In the genomic region with DNA sequence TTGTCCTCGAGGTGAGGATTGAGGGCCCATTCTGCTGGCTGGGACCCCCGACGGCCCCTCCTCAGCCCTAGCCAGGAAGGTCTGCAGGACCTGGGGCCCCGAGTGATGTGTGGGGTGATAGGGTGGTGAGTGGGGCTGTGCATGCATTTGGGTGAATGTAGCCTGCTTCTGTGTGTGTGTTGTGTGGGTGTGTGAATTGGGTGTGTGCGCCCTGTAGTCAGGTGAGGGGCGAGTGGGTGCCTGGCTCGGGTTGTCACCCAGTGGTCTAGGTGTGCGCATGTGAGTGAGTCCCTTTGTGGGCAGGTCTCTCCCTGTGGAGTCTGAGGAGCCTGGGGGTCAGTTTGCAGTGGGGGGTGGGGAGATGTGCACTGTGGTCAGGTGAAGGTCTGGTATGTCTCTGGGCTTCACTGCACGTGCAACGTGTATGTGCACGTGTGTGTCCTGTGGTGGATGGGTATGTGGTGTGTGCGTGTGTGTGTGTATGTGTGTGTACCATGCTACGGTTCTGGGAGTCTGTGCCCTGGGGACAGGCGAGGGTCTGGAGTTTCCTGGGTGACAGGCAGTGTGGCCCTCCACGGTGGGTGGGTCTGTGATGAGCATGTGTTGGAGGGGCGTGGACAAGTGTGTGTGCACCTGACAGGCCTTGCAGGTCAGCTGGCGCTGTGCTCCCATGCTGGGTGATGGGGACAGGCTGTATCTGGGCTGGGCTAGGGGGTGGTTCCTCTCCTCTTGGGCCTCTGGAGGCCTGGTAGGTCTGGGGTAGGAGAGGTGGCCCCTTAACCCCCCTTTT, we compare ENCODE assay signal across 1 cellular context.
TF ChIP-seq lines count a peak whose summit lies in the region.

No MANE protein-coding gene starts in this region.

TF ChIP-seq in HCT116, 20 proteins besides CTCF, POLR2A, EP300 and RAD21:
- TF ChIP-seq, protein P1, sequence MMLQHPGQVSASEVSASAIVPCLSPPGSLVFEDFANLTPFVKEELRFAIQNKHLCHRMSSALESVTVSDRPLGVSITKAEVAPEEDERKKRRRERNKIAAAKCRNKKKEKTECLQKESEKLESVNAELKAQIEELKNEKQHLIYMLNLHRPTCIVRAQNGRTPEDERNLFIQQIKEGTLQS (IDR thresholded peaks at IDR 0.05), result no peak
- TF ChIP-seq CBX3 (IDR thresholded peaks at IDR 0.05; ENCODE audit: low read depth) (no peak), ZNF274 (IDR thresholded peaks at IDR 0.05; ENCODE audit: low read depth, low read length) (no peak), YY1 (IDR thresholded peaks at IDR 0.05; ENCODE audit: extremely low read depth, insufficient replicate concordance, low read depth, low read length) (no peak), EZH2 (IDR thresholded peaks at IDR 0.05) (no peak)
- TF ChIP-seq, protein P2, sequence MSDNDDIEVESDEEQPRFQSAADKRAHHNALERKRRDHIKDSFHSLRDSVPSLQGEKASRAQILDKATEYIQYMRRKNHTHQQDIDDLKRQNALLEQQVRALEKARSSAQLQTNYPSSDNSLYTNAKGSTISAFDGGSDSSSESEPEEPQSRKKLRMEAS (IDR thresholded peaks at IDR 0.05), result no peak
- TF ChIP-seq, protein P3, sequence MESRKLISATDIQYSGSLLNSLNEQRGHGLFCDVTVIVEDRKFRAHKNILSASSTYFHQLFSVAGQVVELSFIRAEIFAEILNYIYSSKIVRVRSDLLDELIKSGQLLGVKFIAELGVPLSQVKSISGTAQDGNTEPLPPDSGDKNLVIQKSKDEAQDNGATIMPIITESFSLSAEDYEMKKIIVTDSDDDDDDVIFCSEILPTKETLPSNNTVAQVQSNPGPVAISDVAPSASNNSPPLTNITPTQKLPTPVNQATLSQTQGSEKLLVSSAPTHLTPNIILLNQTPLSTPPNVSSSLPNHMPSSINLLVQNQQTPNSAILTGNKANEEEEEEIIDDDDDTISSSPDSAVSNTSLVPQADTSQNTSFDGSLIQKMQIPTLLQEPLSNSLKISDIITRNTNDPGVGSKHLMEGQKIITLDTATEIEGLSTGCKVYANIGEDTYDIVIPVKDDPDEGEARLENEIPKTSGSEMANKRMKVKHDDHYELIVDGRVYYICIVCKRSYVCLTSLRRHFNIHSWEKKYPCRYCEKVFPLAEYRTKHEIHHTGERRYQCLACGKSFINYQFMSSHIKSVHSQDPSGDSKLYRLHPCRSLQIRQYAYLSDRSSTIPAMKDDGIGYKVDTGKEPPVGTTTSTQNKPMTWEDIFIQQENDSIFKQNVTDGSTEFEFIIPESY (IDR thresholded peaks at IDR 0.05; ENCODE audit: extremely low read depth, insufficient replicate concordance, low read length), result no peak
